In the genomic region with DNA sequence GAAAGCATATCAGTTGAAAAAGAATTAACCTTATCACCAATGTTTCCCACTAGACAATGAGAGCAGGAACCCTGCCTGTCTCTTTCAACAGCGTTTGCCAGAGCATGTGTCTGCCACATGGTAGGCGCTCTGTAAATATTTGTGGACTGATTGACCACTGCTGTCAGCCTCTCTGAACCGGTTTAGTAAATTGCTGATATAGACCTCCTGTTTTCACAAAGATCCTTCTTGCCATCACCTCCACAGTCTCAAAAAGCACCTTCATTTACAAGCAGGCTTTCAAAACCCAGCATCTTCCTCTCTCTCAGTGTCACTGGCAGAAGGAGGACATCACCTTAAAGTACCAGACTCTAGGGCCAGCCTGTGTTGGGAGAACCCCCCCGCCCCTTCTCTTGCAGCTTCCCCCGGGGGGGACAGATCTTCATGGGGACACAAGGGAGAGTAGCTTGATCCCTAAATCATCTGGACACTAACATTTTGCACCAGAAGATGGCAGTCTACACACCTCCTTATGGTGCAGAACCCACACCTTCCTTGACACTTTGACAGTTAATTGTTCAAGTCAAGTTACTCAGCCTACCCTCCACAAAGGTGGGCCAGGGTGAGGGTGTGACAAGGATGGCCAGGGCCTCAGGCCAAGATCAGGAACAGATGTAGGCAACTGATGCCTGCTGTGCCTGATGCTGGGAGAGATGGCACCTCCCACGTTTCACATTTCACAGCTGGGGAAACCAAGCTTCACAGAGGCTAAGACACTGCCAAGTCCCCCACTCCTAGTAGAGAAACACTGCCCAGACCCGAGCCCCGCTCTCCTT, we compare ENCODE assay signal across 8 cellular contexts. TPM values are rescaled to one million over a fixed set of nuclear protein-coding genes. Genes with fewer than 3 reads are reported as not detected.
A peak's percentile ranks its signal among the peaks of the same experiment; 100 is the strongest.
DNase-seq lines count a peak whose midpoint lies in the region; ATAC-seq and TF ChIP-seq lines count a peak whose summit lies in the region.

No MANE protein-coding gene starts in this region.

- 25% methylated on average over 8 of the region's 8 CpGs for WGBS in suprapubic skin

- no peak for TF ChIP-seq POLR2A in suprapubic skin (IDR thresholded peaks at IDR 0.05)

- no peaks in the 10 kb centered on the region; the same call in 1 of the 2 replicates for H3K4me1 ChIP-seq in HAP-1
- peaks cover 32% of the 10 kb centered on the region for H3K4me1 ChIP-seq in lower lobe of right lung
- H3K4me1 ChIP-seq in suprapubic skin, result peaks cover 27% of the 10 kb centered on the region

- in situ Hi-C loops in HAP-1 (cut with MboI; ENCODE audit: low sequenced_read_pairs), result loop anchor here (5.0 kb wide), 1 partner anchor 601 kb away; no protein-coding TSS in a partner anchor

- DNase-seq in EH (ENCODE audit: low read depth), result peak; percentile 63
- DNase-seq in HAP-1 (ENCODE audit: low spot score in 2 of 2), result peak; percentile 75
- DNase-seq in NCI-H2171 (lab: John Stamatoyannopoulos, UW), result peak; percentile 26
- DNase-seq in dermis blood vessel endothelial cell, result peak; percentile 85
- DNase-seq in lower lobe of right lung, result no peak
- DNase-seq in suprapubic skin (ENCODE audit: low spot score in 2 of 2), result no peak

- ATAC-seq in lower lobe of right lung (peak; percentile 83 to 87), GM18873 (IDR thresholded peaks at IDR 0.05; ENCODE audit: low FRiP score, unreplicated experiment) (no peak)

- H3K27ac ChIP-seq in VCaP, result peak overlapping the region; percentile 86
- no peak overlapping the region for H3K27ac ChIP-seq in lower lobe of right lung
- H3K27ac ChIP-seq in suprapubic skin, result no peak overlapping the region

- intact Hi-C loops in lower lobe of right lung (cut with DNase I), result no loop called here

- H3K36me3 ChIP-seq in HAP-1 (replicated peaks), result no peaks in the 10 kb centered on the region
- H3K36me3 ChIP-seq in lower lobe of right lung, result no peaks in the 10 kb centered on the region
- no peaks in the 10 kb centered on the region for H3K36me3 ChIP-seq in suprapubic skin

- no peak for TF ChIP-seq EP300 in suprapubic skin (IDR thresholded peaks at IDR 0.05)

- H3K9me3 ChIP-seq in HAP-1, result no peaks in the 10 kb centered on the region
- H3K9me3 ChIP-seq in lower lobe of right lung, result no peaks in the 10 kb centered on the region
- no peaks in the 10 kb centered on the region for H3K9me3 ChIP-seq in suprapubic skin

- H3K4me3 ChIP-seq in HAP-1 (no peak overlapping the region), lower lobe of right lung (no peak overlapping the region), suprapubic skin (no peak overlapping the region)

- TF ChIP-seq CTCF in VCaP (conservative IDR thresholded peaks at IDR 0.05), result peak; percentile 76
- peak; percentile 63 for TF ChIP-seq CTCF in lower lobe of right lung (IDR thresholded peaks at IDR 0.05)
- peak; percentile 30 to 48 for TF ChIP-seq CTCF in suprapubic skin (IDR thresholded peaks at IDR 0.05)

- H3K27me3 ChIP-seq in HAP-1 (ENCODE audit: low read depth), result peaks cover 22% of the 10 kb centered on the region
- H3K27me3 ChIP-seq in lower lobe of right lung (ENCODE audit: low read depth), result no peaks in the 10 kb centered on the region
- H3K27me3 ChIP-seq in suprapubic skin, result no peaks in the 10 kb centered on the region

RNA-seq across cellular contexts. Expression of a gene that starts 37.8 kb away (rescaled TPM):
- total RNA-seq in dermis blood vessel endothelial cell (39.7 and 47.6 TPM in 2 replicates), lower lobe of right lung (74.5 TPM), suprapubic skin (100 to 1,000 TPM in 1 of 4 donors, 10 to 100 TPM in 3; 43.2 to 105 (median 48.0) TPM)

Comparison
In these comparisons a context has a peak if more than half of its experiments do, and no peak if none do; other contexts are left out.
1. DNase-seq: peak in EH (single experiment), HAP-1 (2 of 2), NCI-H2171 (single experiment) and dermis blood vessel endothelial cell (single experiment); none in lower lobe of right lung (single experiment) and suprapubic skin (0 of 2).
2. Peak in every context shown above with its lines, with median percentiles within 50 percentile points of each other: CTCF ChIP-seq.